Comparison of ENCODE assay signal across 17 cellular contexts in genomic region chr12:121595520-121595919, GRCh38. TPM values are rescaled to one million over a fixed set of nuclear protein-coding genes. Genes with fewer than 3 reads are reported as not detected.
DNase-seq lines count a peak whose midpoint lies in the region; ATAC-seq and TF ChIP-seq lines count a peak whose summit lies in the region.
"Had no signal": no experiment of that assay in that cellular context is flagged by ENCODE, and none has a peak within 500 bp of the region (broad histone marks: within the 10 kb centered on the region; RNA-seq: fewer than 3 reads in every experiment).

No MANE protein-coding gene starts in this region.

- H3K9me3 Mint-ChIP-seq in H9: no peaks in the 10 kb centered on the region
- no peaks in the 10 kb centered on the region for H3K9me3 Mint-ChIP-seq in WTC11
- no peaks in the 10 kb centered on the region for H3K9me3 Mint-ChIP-seq in naive thymus-derived CD8-positive, alpha-beta T cell

- no peak overlapping the region for H2BK15ac ChIP-seq in H9 (ENCODE audit: low read depth, low read length)

- peaks cover 2 to 42% (median 19%) of the 10 kb centered on the region in 3 experiments; a peak in 6 of 7 replicates for H3K36me3 Mint-ChIP-seq in H9 (ENCODE audit: insufficient read depth in 1 of 3, low read depth in 3 of 3)
- peaks cover 18% of the 10 kb centered on the region for H3K36me3 Mint-ChIP-seq in WTC11
- H3K36me3 Mint-ChIP-seq in naive thymus-derived CD8-positive, alpha-beta T cell: peaks cover 0 to 4% (median 0%) of the 10 kb centered on the region in 3 donors
- H3K36me3 Mint-ChIP-seq: IgD-negative memory B cell had no signal

- H3K23me2 ChIP-seq in H9 (ENCODE audit: insufficient read length, low read depth, low read length, poor library complexity, severe bottlenecking): no peaks in the 10 kb centered on the region

- no peak overlapping the region for H3K9ac ChIP-seq in SK-N-SH
- H3K9ac ChIP-seq in H9 (ENCODE audit: extremely low read depth, insufficient read length, low read length): no peak overlapping the region
- H3K9ac ChIP-seq in trophoblast cell (ENCODE audit: low read length): no peak overlapping the region
- H3K9ac ChIP-seq: BLaER1 treated with 17β-estradiol and CSF1 and Interleukin-3, amounts not matched to agents 10 nM and 100 nM had no signal

- no peaks in the 10 kb centered on the region for H3K9me2 ChIP-seq in SK-N-SH

- H2BK12ac ChIP-seq in H9 (ENCODE audit: insufficient read length, low read depth, low read length): no peak overlapping the region
- H2BK12ac ChIP-seq in trophoblast cell (ENCODE audit: low read length): no peak overlapping the region

- H3K27me3 ChIP-seq in SK-N-SH (ENCODE audit: insufficient read depth) (no peaks in the 10 kb centered on the region), H9 (ENCODE audit: insufficient read depth, low read length) (no peaks in the 10 kb centered on the region), trophoblast cell (ENCODE audit: insufficient read depth, low read length) (no peaks in the 10 kb centered on the region), BE2C (no peaks in the 10 kb centered on the region)
- H3K27me3 ChIP-seq: BLaER1 treated with 17β-estradiol and CSF1 and Interleukin-3, amounts not matched to agents 10 nM and 100 nM had no signal

- H3K18ac ChIP-seq in H9 (ENCODE audit: insufficient read length, low read depth, low read length) (no peak overlapping the region), trophoblast cell (ENCODE audit: low read length) (no peak overlapping the region)

- H3K4me1 Mint-ChIP-seq in H9 (peaks cover 15 to 19% of the 10 kb centered on the region in 2 experiments), WTC11 (peaks cover 22% of the 10 kb centered on the region)
- H3K4me1 Mint-ChIP-seq in naive thymus-derived CD8-positive, alpha-beta T cell: peaks cover 12 to 40% (median 25%) of the 10 kb centered on the region in 4 donors

- H3K14ac ChIP-seq in H9 (ENCODE audit: insufficient read depth, low read length): no peak overlapping the region
- H3K14ac ChIP-seq in trophoblast cell (ENCODE audit: low read length): no peak overlapping the region

- no peak for TF ChIP-seq EP300 in SK-N-SH (IDR thresholded peaks at IDR 0.05; ENCODE audit: borderline replicate concordance in 1 of 2, low read depth in 1 of 2, low read length in 1 of 2)

- H3K27me3 Mint-ChIP-seq in H9 (ENCODE audit: low read depth) (no peaks in the 10 kb centered on the region; the same call in 1 of the 2 replicates), WTC11 (ENCODE audit: low read depth) (no peaks in the 10 kb centered on the region)
- H3K27me3 Mint-ChIP-seq in naive thymus-derived CD8-positive, alpha-beta T cell: peaks cover 0 to 1% (median 0%) of the 10 kb centered on the region in 5 donors
- H3K27me3 Mint-ChIP-seq: CD4-positive, alpha-beta memory T cell; IgD-negative memory B cell had no signal

- ATAC-seq in SK-N-SH treated with all-trans-retinoic acid at 6 μM for 48 hours (no peak), WTC11 (no peak), GM21717 (IDR thresholded peaks at IDR 0.05; ENCODE audit: unreplicated experiment) (no peak)
- no peak for ATAC-seq in naive thymus-derived CD8-positive, alpha-beta T cell
- ATAC-seq: HCT116 had no signal

- H3K27ac Mint-ChIP-seq in H9 (peak overlapping the region in 2 of 3 experiments; percentile 32 to 52; a peak in 2 of 7 replicates), WTC11 (peak overlapping the region; percentile 33; the same call in 1 of the 2 replicates)
- peak overlapping the region in 2 of 10 donors; percentile 41 to 43 for H3K27ac Mint-ChIP-seq in naive thymus-derived CD8-positive, alpha-beta T cell

- no peak overlapping the region for H3K56ac ChIP-seq in H9 (ENCODE audit: insufficient read length, low read depth, low read length)

- H2BK120ac ChIP-seq in H9 (ENCODE audit: low read depth, low read length, poor library complexity, severe bottlenecking) (no peak overlapping the region), trophoblast cell (ENCODE audit: insufficient read depth, low read length, poor library complexity) (no peak overlapping the region)

- H2BK20ac ChIP-seq in H9 (ENCODE audit: low read depth, low read length, poor library complexity, severe bottlenecking): no peak overlapping the region

- H2AK5ac ChIP-seq in H9 (ENCODE audit: insufficient read length, low read length) (no peak overlapping the region), trophoblast cell (ENCODE audit: low read length) (no peak overlapping the region)

- no peak overlapping the region for H4K5ac ChIP-seq in H9 (ENCODE audit: insufficient read length, low read depth, low read length)

- no peak overlapping the region for H3T11ph ChIP-seq in H9 (ENCODE audit: low read length)

- H2BK5ac ChIP-seq in H9 (ENCODE audit: insufficient read length, low read length) (no peak overlapping the region), trophoblast cell (ENCODE audit: low read depth, low read length, poor library complexity) (no peak overlapping the region)

- H3K9me3 ChIP-seq in SK-N-SH (no peaks in the 10 kb centered on the region), H9 (ENCODE audit: control insufficient read depth, low read depth, low read length) (no peaks in the 10 kb centered on the region), trophoblast cell (ENCODE audit: insufficient read depth, low read depth, low read length) (no peaks in the 10 kb centered on the region), BE2C (no peaks in the 10 kb centered on the region)
- H3K9me3 ChIP-seq: BLaER1 treated with 17β-estradiol and CSF1 and Interleukin-3, amounts not matched to agents 10 nM and 100 nM had no signal

- peaks cover 2 to 5% of the 10 kb centered on the region in 2 experiments; a peak in 3 of 4 replicates for H3K4me1 ChIP-seq in SK-N-SH (ENCODE audit: control insufficient read depth in 1 of 2, insufficient read depth in 2 of 2, low read depth in 1 of 2, low read length in 1 of 2)
- H3K4me1 ChIP-seq in H9 (ENCODE audit: insufficient read depth, low read length): peaks cover 1% of the 10 kb centered on the region
- H3K4me1 ChIP-seq in trophoblast cell (ENCODE audit: control insufficient read depth in 1 of 2, insufficient read depth in 2 of 2, low read length in 2 of 2): peaks cover 4 to 5% of the 10 kb centered on the region in 2 experiments
- H3K4me1 ChIP-seq in BE2C: no peaks in the 10 kb centered on the region

- no peaks in the 10 kb centered on the region for H4K20me1 ChIP-seq in SK-N-SH (ENCODE audit: insufficient read depth)
- no peaks in the 10 kb centered on the region for H4K20me1 ChIP-seq in H9 (ENCODE audit: control insufficient read depth, insufficient read depth, insufficient read length)
- H4K20me1 ChIP-seq: BLaER1 treated with 17β-estradiol and CSF1 and Interleukin-3, amounts not matched to agents 10 nM and 100 nM had no signal

- H3K4ac ChIP-seq in H9 (ENCODE audit: low read depth, low read length): no peak overlapping the region
- H3K4ac ChIP-seq in trophoblast cell (ENCODE audit: low read depth, low read length): no peak overlapping the region

- TF ChIP-seq RAD21 in SK-N-SH (IDR thresholded peaks at IDR 0.05; ENCODE audit: low read length): no peak

- CTCF ChIA-PET in SK-N-SH (lab: Yijun Ruan, JAX): interaction anchor here (1.0 kb wide), 1 partner anchor 26 kb away, joined by 3 read pairs; no protein-coding TSS in a partner anchor
- CTCF ChIA-PET in WTC11 (lab: Charles Lee): interaction anchor here (1.2 to 1.6 kb wide), 2 partner anchors 43 to 73 kb away, joined by 3 to 5 read pairs; partner anchors contain the start of gene MORN3

- no peaks in the 10 kb centered on the region for H3K79me1 ChIP-seq in H9 (ENCODE audit: insufficient read depth, low read depth, low read length, poor library complexity, severe bottlenecking)
- H3K79me1 ChIP-seq in trophoblast cell (ENCODE audit: low read length): peaks cover 4% of the 10 kb centered on the region

- H3K4me3 Mint-ChIP-seq in H9 (no peak overlapping the region), WTC11 (no peak overlapping the region)
- no peak overlapping the region for H3K4me3 Mint-ChIP-seq in naive thymus-derived CD8-positive, alpha-beta T cell
- H3K4me3 Mint-ChIP-seq: CD4-positive, alpha-beta memory T cell had no signal

- H2AFZ ChIP-seq in SK-N-SH (ENCODE audit: low read depth) (no peak overlapping the region), H9 (ENCODE audit: low read length) (no peak overlapping the region), trophoblast cell (ENCODE audit: insufficient read depth, low read length, poor library complexity) (no peak overlapping the region)

- H4K8ac ChIP-seq in H9 (replicated peaks; ENCODE audit: insufficient read length, low read depth, low read length) (no peak overlapping the region), trophoblast cell (ENCODE audit: low read depth, low read length) (no peak overlapping the region)

- H4K12ac ChIP-seq in trophoblast cell (ENCODE audit: low read depth, low read length): no peak overlapping the region

- H4K91ac ChIP-seq in H9 (ENCODE audit: insufficient read length, low read depth, low read length): no peak overlapping the region
- H4K91ac ChIP-seq in trophoblast cell (ENCODE audit: low read depth, low read length): no peak overlapping the region

- no peaks in the 10 kb centered on the region for H3K79me2 ChIP-seq in SK-N-SH (ENCODE audit: insufficient read depth)
- no peaks in the 10 kb centered on the region for H3K79me2 ChIP-seq in H9 (ENCODE audit: insufficient read depth, low read length)
- H3K79me2 ChIP-seq in trophoblast cell (ENCODE audit: control insufficient read depth, insufficient read depth, low read length, poor library complexity): no peaks in the 10 kb centered on the region

- no peaks in the 10 kb centered on the region for H3K36me3 ChIP-seq in SK-N-SH (replicated peaks in 1 of 2; ENCODE audit: control insufficient read depth in 1 of 2, insufficient read depth in 2 of 2, low read length in 1 of 2)
- H3K36me3 ChIP-seq in trophoblast cell (ENCODE audit: control insufficient read depth in 1 of 2, insufficient read depth in 2 of 2, low read length in 2 of 2): peaks cover 0 to 3% of the 10 kb centered on the region in 2 experiments
- no peaks in the 10 kb centered on the region for H3K36me3 ChIP-seq in BE2C

- DNase-seq in SK-N-SH: peak; percentile 1
- DNase-seq in H9: no peak
- DNase-seq in WTC11 (ENCODE audit: low spot score): no peak
- peak; percentile 28 to 66 for DNase-seq in trophoblast cell
- DNase-seq in BE2C: no peak
- no peak for DNase-seq in naive thymus-derived CD8-positive, alpha-beta T cell
- DNase-seq: AML-193; CD4-positive, alpha-beta memory T cell; DMS153; DMS79 treated with DMSO at 0.1 percent for 48 hours; EL had no signal

- H3K4me3 ChIP-seq in SK-N-SH (ENCODE audit: low read depth in 2 of 2, low read length in 1 of 2) (no peak overlapping the region), trophoblast cell (ENCODE audit: low read depth, low read length) (no peak overlapping the region), BE2C (ENCODE audit: low read depth, low read length) (no peak overlapping the region)
- H3K4me3 ChIP-seq: BLaER1 treated with 17β-estradiol and CSF1 and Interleukin-3, amounts not matched to agents 10 nM and 100 nM had no signal

- H3F3A ChIP-seq in SK-N-SH (replicated peaks; ENCODE audit: insufficient read depth): peaks cover 10% of the 10 kb centered on the region

- H3K23ac ChIP-seq in H9 (ENCODE audit: insufficient read length, low read depth, low read length): no peak overlapping the region
- H3K23ac ChIP-seq in trophoblast cell (ENCODE audit: low read length): no peak overlapping the region

- H3K4me2 ChIP-seq in SK-N-SH: no peak overlapping the region
- H3K4me2 ChIP-seq in H9 (ENCODE audit: insufficient read depth, insufficient read length, low read length): no peak overlapping the region
- H3K4me2 ChIP-seq in trophoblast cell (ENCODE audit: low read length): no peak overlapping the region
- H3K4me2 ChIP-seq: BLaER1 treated with 17β-estradiol and CSF1 and Interleukin-3, amounts not matched to agents 10 nM and 100 nM had no signal

- 92% methylated on average over 12 of the region's 12 CpGs for WGBS in SK-N-SH (ENCODE audit: low lambda C conversion rate)
- no CpG with 5 or more reads among the region's 12 CpGs for WGBS in H9 (ENCODE audit: extremely low coverage, insufficient read length, low lambda C conversion rate)
- no CpG with 5 or more reads among the region's 12 CpGs for WGBS in trophoblast cell (ENCODE audit: extremely low coverage, insufficient coverage, insufficient read length)

- no peak overlapping the region for H3K27ac ChIP-seq in SK-N-SH (ENCODE audit: low read depth in 2 of 2, low read length in 1 of 2)
- no peak overlapping the region for H3K27ac ChIP-seq in H9 (ENCODE audit: insufficient read length, low read depth, low read length)
- H3K27ac ChIP-seq in trophoblast cell (ENCODE audit: low read depth, low read length): no peak overlapping the region
- H3K27ac ChIP-seq: 22Rv1; BLaER1 treated with 17β-estradiol and CSF1 and Interleukin-3, amounts not matched to agents 10 nM and 100 nM had no signal

- no peak for TF ChIP-seq CTCF in SK-N-SH (IDR thresholded peaks at IDR 0.05)
- TF ChIP-seq CTCF in H9 (conservative IDR thresholded peaks at IDR 0.05): no peak
- no peak for TF ChIP-seq CTCF in WTC11 (IDR thresholded peaks at IDR 0.05)
- no peak for TF ChIP-seq CTCF in BE2C (IDR thresholded peaks at IDR 0.05; ENCODE audit: low read depth, low read length)

- POLR2A ChIA-PET in SK-N-SH (lab: Yijun Ruan, JAX) (no interaction called here), WTC11 (lab: Charles Lee) (no interaction called here)
- POLR2A ChIA-PET in naive thymus-derived CD8-positive, alpha-beta T cell (lab: Charles Lee): interaction anchor here (1.0 to 2.1 kb wide), 3 partner anchors 9 to 16 kb away, joined by 3 to 9 read pairs (median 6); partner anchors contain the start of gene KDM2B

RNA-seq across cellular contexts. Expression of gene KDM2B, which starts 14.7 kb away (rescaled TPM):
- polyA plus RNA-seq in SK-N-SH (2012; rRNA removed): 9.6 and 11.5 TPM in 2 replicates
- 8.2 and 11.0 TPM in 2 replicates for polyA plus RNA-seq in SK-N-SH (2012; cell fraction: cytosol; rRNA removed)
- polyA plus RNA-seq in SK-N-SH (2012; cell fraction: nucleus; rRNA removed): 25.9 and 32.9 TPM in 2 replicates
- total RNA-seq in H9 (2021) (137 and 143 TPM in 2 replicates), WTC11 (2021) (147 to 155 TPM (median 152 TPM) in 3 replicates)
- polyA plus RNA-seq in trophoblast cell (2013): 53.1 and 55.3 TPM in 2 replicates
- polyA plus RNA-seq in BE2C (2012; ENCODE audit: insufficient read depth, insufficient read length, low read depth): 53.2 TPM
- 10 to 100 TPM; 91.8 to 95.0 TPM for total RNA-seq in naive thymus-derived CD8-positive, alpha-beta T cell
- polyA plus RNA-seq in naive thymus-derived CD8-positive, alpha-beta T cell: 10 to 100 TPM; 13.0 to 19.4 (median 18.4) TPM

RNA-seq across cellular contexts. Expression of gene ORAI1, which starts 30.8 kb away (rescaled TPM):
- 13.2 and 16.6 TPM in 2 replicates for polyA plus RNA-seq in SK-N-SH (2012; rRNA removed)
- polyA plus RNA-seq in SK-N-SH (2012; cell fraction: cytosol; rRNA removed): 6.8 and 12.5 TPM in 2 replicates
- polyA plus RNA-seq in SK-N-SH (2012; cell fraction: nucleus; rRNA removed): 6.0 and 6.1 TPM in 2 replicates
- total RNA-seq in H9 (2021): 24.7 and 26.3 TPM in 2 replicates
- 27.7 to 28.9 TPM (median 28.6 TPM) in 3 replicates for total RNA-seq in WTC11 (2021)
- 17.2 and 17.7 TPM in 2 replicates for polyA plus RNA-seq in trophoblast cell (2013)
- 27.1 TPM for polyA plus RNA-seq in BE2C (2012; ENCODE audit: insufficient read depth, insufficient read length, low read depth)
- 10 to 100 TPM; 44.6 to 45.7 TPM for total RNA-seq in naive thymus-derived CD8-positive, alpha-beta T cell
- 100 to 1,000 TPM; 122 to 158 (median 134) TPM for polyA plus RNA-seq in naive thymus-derived CD8-positive, alpha-beta T cell

Comparison
In these comparisons a context has a peak if more than half of its experiments do, and no peak if none do; other contexts are left out.
1. DNase-seq: peak in SK-N-SH (single experiment) and trophoblast cell (2 of 2); none in H9 (single experiment), WTC11 (single experiment), BE2C (single experiment) and naive thymus-derived CD8-positive, alpha-beta T cell (0 of 10).